ENCODE assay signal across 2 cellular contexts in the genomic region with DNA sequence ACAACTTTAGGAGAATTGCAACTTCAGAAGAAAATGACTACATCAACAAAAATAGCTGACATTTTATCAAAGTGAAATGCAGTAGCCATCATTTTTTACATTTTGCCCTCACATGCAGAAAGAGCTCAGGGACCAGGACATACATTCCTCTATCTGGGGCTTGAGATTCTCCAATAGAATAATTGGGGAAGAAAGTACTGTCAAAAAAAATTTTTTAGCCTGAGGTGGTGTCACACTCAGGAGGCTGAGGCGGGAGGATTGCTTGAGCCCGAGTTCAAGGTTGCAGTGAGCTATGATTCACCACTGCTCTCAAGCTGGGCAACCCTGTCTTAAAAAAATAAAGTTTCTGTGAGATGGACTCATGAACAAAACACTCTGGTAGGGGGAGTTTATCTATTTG.
TF ChIP-seq lines count a peak whose summit lies in the region.

No MANE protein-coding gene starts in this region.

TF ChIP-seq in A549, 52 proteins besides CTCF, POLR2A, EP300 and RAD21 (continued from another document):
- TF ChIP-seq RCOR1 (IDR thresholded peaks at IDR 0.05; ENCODE audit: low read depth, low read length), result no peak

TF ChIP-seq in K562, 482 proteins besides CTCF, POLR2A, EP300 and RAD21 (continued from another document):
- TF ChIP-seq SRSF1 (IDR thresholded peaks at IDR 0.05; ENCODE audit: low read depth, low read length), result no peak
- TF ChIP-seq ZNF316 (IDR thresholded peaks at IDR 0.05), result peak; percentile 22; the same call in 1 of the 2 replicates
- no peak for TF ChIP-seq SRSF9 (IDR thresholded peaks at IDR 0.05; ENCODE audit: borderline replicate concordance, low read depth, low read length)
- TF ChIP-seq ZNF184 (CRISPR knock-in tag; IDR thresholded peaks at IDR 0.05), result no peak
TF ChIP-seq in K562: peak in this region for 1.
